Comparison of ENCODE assay signal across 12 cellular contexts in the genomic region with DNA sequence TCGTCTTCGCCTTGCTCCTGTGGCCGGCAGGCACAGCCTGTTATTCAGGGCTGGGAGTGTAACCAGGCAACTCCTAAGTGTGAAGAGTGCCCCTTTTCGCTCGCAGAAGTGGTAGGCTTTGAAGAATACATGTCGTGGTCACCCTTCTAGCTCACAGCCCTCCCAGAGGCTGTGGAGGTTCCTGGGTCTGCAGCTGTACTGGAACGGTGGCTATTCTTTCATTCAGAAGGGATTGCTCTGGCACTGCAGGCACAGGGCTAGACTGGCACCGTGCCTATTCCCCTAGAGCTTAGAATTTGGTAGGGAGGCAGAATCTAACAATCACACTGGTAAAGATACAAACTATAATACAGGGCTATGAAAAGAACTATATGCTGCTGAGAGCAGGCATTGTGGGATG. TPM values are rescaled to one million over a fixed set of nuclear protein-coding genes. Genes with fewer than 3 reads are reported as not detected.
DNase-seq lines count a peak whose midpoint lies in the region; ATAC-seq and TF ChIP-seq lines count a peak whose summit lies in the region.
"Had no signal": no experiment of that assay in that cellular context is flagged by ENCODE, and none has a peak within 500 bp of the region (broad histone marks: within the 10 kb centered on the region; RNA-seq: fewer than 3 reads in every experiment).

No MANE protein-coding gene starts in this region.

- H3K36me3 Mint-ChIP-seq in Caco-2 (ENCODE audit: insufficient read depth, unreplicated experiment) (no peaks in the 10 kb centered on the region), mesothelial cell of epicardium (no peaks in the 10 kb centered on the region)
- H3K36me3 Mint-ChIP-seq in activated naive CD8-positive, alpha-beta T cell: no peaks in the 10 kb centered on the region

- CTCF ChIA-PET in A673 (lab: Charles Lee): no interaction called here
- CTCF ChIA-PET in Caco-2 (lab: Charles Lee): interaction anchor here (0.7 kb wide), 1 partner anchor 137 kb away, joined by 3 read pairs; no protein-coding TSS in a partner anchor

- H3K4me3 Mint-ChIP-seq in Caco-2 (ENCODE audit: unreplicated experiment): peak overlapping the region; percentile 28
- peak overlapping the region; percentile 81 for H3K4me3 Mint-ChIP-seq in activated naive CD8-positive, alpha-beta T cell
- peak overlapping the region; percentile 70 for H3K4me3 Mint-ChIP-seq in mesothelial cell of epicardium

- ATAC-seq in HG02763 (IDR thresholded peaks at IDR 0.05; ENCODE audit: unreplicated experiment): no peak
- ATAC-seq in HG03025 (IDR thresholded peaks at IDR 0.05; ENCODE audit: low FRiP score, unreplicated experiment): no peak
- ATAC-seq: stimulated activated naive CD8-positive, alpha-beta T cell treated with anti-CD3 and anti-CD28 coated beads, Interleukin-15, amount 100 ng/mL, for 72 hours had no signal

- BruUV-seq in A673 (replicated peaks; lab: Mats Ljungman, UMichigan): no TSS peak
- no TSS peak for BruUV-seq in Caco-2 (replicated peaks; lab: Mats Ljungman, UMichigan)

- H3K4me1 Mint-ChIP-seq in Caco-2 (ENCODE audit: low read depth, unreplicated experiment): no peaks in the 10 kb centered on the region
- peaks cover 11% of the 10 kb centered on the region for H3K4me1 Mint-ChIP-seq in activated naive CD8-positive, alpha-beta T cell (ENCODE audit: low read depth)
- peaks cover 11% of the 10 kb centered on the region for H3K4me1 Mint-ChIP-seq in mesothelial cell of epicardium

- no peaks in the 10 kb centered on the region for H3K9me3 Mint-ChIP-seq in Caco-2 (ENCODE audit: unreplicated experiment)
- H3K9me3 Mint-ChIP-seq in activated naive CD8-positive, alpha-beta T cell (ENCODE audit: low read depth): no peaks in the 10 kb centered on the region
- no peaks in the 10 kb centered on the region for H3K9me3 Mint-ChIP-seq in mesothelial cell of epicardium

- POLR2A ChIA-PET in A673 (lab: Charles Lee; ENCODE audit: low non-redundant PET) (no interaction called here), Caco-2 (lab: Charles Lee) (no interaction called here)

- in situ Hi-C loops in ACHN (cut with HindIII; ENCODE audit: low pct_ligation_motif_present, low pct_unique_long_range_greater_than_20kb, low sequenced_read_pairs): no loop called here

- H3K27me3 ChIP-seq in A673 (replicated peaks; ENCODE audit: insufficient read depth, low read depth, low read length, poor library complexity) (no peaks in the 10 kb centered on the region), Caco-2 (replicated peaks; ENCODE audit: control insufficient read depth, insufficient read depth, low read length) (no peaks in the 10 kb centered on the region)

- peaks cover 5% of the 10 kb centered on the region for H3K4me1 ChIP-seq in A673 (ENCODE audit: insufficient read depth, low read length, poor library complexity, severe bottlenecking)
- no peaks in the 10 kb centered on the region for H3K4me1 ChIP-seq in Caco-2

- DNase-seq in A673 (ENCODE audit: low spot score) (peak; percentile 15), Caco-2 (no peak), mesothelial cell of epicardium (ENCODE audit: low spot score in 2 of 2, unreplicated experiment in 2 of 2) (no peak), ACHN (no peak)
- no peak for DNase-seq in stimulated activated CD4-positive, alpha-beta T cell treated with anti-CD3 and anti-CD28 coated beads, Interleukin-12 subunit alpha, Interleukin-12 subunit beta, amount 100 ng/mL, for 4 hours
- DNase-seq: Kasumi-1; NCI-H2171 treated with DMSO at 0.1 percent for 48 hours; stimulated activated CD4-positive, alpha-beta T cell treated with anti-CD3 and anti-CD28 coated beads, Interleukin-2, amount 100 ng/mL, for 24 hours; stimulated activated naive CD8-positive, alpha-beta T cell treated with anti-CD3 and anti-CD28 coated beads, Interleukin-15, amount 100 ng/mL, for 72 hours had no signal

- H3K27ac ChIP-seq in A673 (ENCODE audit: low read depth, low read length, poor library complexity, severe bottlenecking): no peak overlapping the region

- no peaks in the 10 kb centered on the region for H3K36me3 ChIP-seq in A673 (ENCODE audit: insufficient read depth, low read length, poor library complexity, severe bottlenecking)
- H3K36me3 ChIP-seq in Caco-2 (ENCODE audit: control insufficient read depth, insufficient read depth, low read length): no peaks in the 10 kb centered on the region

- H3K9me3 ChIP-seq in A673 (ENCODE audit: low read depth, low read length, poor library complexity, severe bottlenecking): no peaks in the 10 kb centered on the region
- H3K9me3 ChIP-seq in Caco-2: no peaks in the 10 kb centered on the region

- TF ChIP-seq CTCF in A673 (conservative IDR thresholded peaks at IDR 0.05; ENCODE audit: low read depth, low read length): no peak
- no peak for TF ChIP-seq CTCF in Caco-2 (IDR thresholded peaks at IDR 0.05; ENCODE audit: insufficient read depth in 1 of 2, low read depth in 1 of 2, low read length in 1 of 2, severe bottlenecking in 1 of 2, unreplicated experiment in 1 of 2)
- no peak for TF ChIP-seq CTCF in mesothelial cell of epicardium (IDR thresholded peaks at IDR 0.05; ENCODE audit: unreplicated experiment)

- H3K4me3 ChIP-seq in A673 (ENCODE audit: low read depth, low read length, poor library complexity, severe bottlenecking): no peak overlapping the region
- H3K4me3 ChIP-seq in Caco-2 (ENCODE audit: low read depth, low read length): no peak overlapping the region

- H3K27me3 Mint-ChIP-seq in Caco-2 (ENCODE audit: insufficient read depth, unreplicated experiment): no peaks in the 10 kb centered on the region
- H3K27me3 Mint-ChIP-seq in activated naive CD8-positive, alpha-beta T cell: peaks cover 10% of the 10 kb centered on the region
- no peaks in the 10 kb centered on the region for H3K27me3 Mint-ChIP-seq in mesothelial cell of epicardium (ENCODE audit: low read depth)
- H3K27me3 Mint-ChIP-seq: stimulated activated naive CD8-positive, alpha-beta T cell treated with anti-CD3 and anti-CD28 coated beads, Interleukin-15, amount 100 ng/mL, for 72 hours had no signal

- H3K27ac Mint-ChIP-seq in Caco-2 (ENCODE audit: unreplicated experiment) (no peak overlapping the region), mesothelial cell of epicardium (peak overlapping the region; percentile 7)
- peak overlapping the region; percentile 5 for H3K27ac Mint-ChIP-seq in activated naive CD8-positive, alpha-beta T cell

- intact Hi-C loops in A673 (cut with micrococcal nuclease; ENCODE audit: unreplicated experiment): loop anchor here (1.0 kb wide), 1 partner anchor 136 kb away; no protein-coding TSS in a partner anchor
- intact Hi-C loops in Caco-2 (cut with micrococcal nuclease; ENCODE audit: unreplicated experiment): no loop called here

RNA-seq across cellular contexts. Expression of gene SRSF12, which starts 1.1 kb away (rescaled TPM):
- total RNA-seq in A673 (2021): 14.3 and 14.5 TPM in 2 replicates
- total RNA-seq in Caco-2 (2022): 0.49 and 0.79 TPM in 2 replicates
- 11.5 to 14.7 TPM (median 12.4 TPM) in 3 replicates for total RNA-seq in mesothelial cell of epicardium

RNA-seq across cellular contexts. Expression of gene PM20D2, which starts 26.9 kb away (rescaled TPM):
- total RNA-seq in A673 (2021): 37.2 and 41.7 TPM in 2 replicates
- 26.8 and 27.9 TPM in 2 replicates for total RNA-seq in Caco-2 (2022)
- total RNA-seq in mesothelial cell of epicardium: 13.0 to 13.8 TPM (median 13.7 TPM) in 3 replicates

RNA-seq across cellular contexts. Expression of gene PNRC1, which starts 38.4 kb away (rescaled TPM):
- total RNA-seq in A673 (2021): 26.4 and 36.1 TPM in 2 replicates
- 42.1 and 45.1 TPM in 2 replicates for total RNA-seq in Caco-2 (2022)
- total RNA-seq in mesothelial cell of epicardium: 184 to 206 TPM (median 190 TPM) in 3 replicates

Comparison
In these comparisons a context has a peak if more than half of its experiments do, and no peak if none do; other contexts are left out.
1. H3K4me3 Mint-ChIP-seq: peak in every context shown above with its lines; median percentile 81 in activated naive CD8-positive, alpha-beta T cell; 70 in mesothelial cell of epicardium; 28 in Caco-2.